ENCODE assay signal across 16 cellular contexts in the genomic region with DNA sequence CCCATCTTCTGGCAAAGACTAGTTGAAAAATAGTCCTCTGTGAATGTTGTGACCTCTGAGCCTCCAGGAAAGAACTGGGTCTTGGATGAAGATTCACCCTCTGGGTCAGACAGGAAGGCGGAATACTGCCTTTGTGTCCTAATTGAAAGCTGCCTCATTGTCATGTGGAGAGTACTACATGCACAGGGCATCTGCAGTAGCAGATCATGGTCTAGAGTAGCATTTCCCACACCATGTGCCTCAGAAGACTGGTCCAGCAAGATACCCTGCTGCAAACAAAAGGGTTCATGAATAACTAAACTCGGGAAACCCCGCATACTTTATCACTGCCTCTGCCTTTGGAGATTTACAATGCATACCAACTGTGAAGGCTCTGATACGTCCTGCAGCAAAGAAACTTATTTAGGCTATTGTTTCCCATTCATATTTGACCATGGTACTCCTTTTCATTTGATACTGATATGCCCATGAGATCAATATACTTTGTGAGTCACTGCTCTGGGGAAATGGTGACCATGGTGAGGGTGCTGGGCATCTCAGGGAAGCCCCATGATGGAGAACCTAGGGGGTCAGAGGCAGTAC. TPM values are rescaled to one million over a fixed set of nuclear protein-coding genes. Genes with fewer than 3 reads are reported as not detected.
DNase-seq lines count a peak whose midpoint lies in the region; ATAC-seq and TF ChIP-seq lines count a peak whose summit lies in the region.
"Had no signal": no experiment of that assay in that cellular context is flagged by ENCODE, and none has a peak within 500 bp of the region (broad histone marks: within the 10 kb centered on the region; RNA-seq: fewer than 3 reads in every experiment).

No MANE protein-coding gene starts in this region.

- no peak for TF ChIP-seq EP300 in transverse colon (IDR thresholded peaks at IDR 0.05; ENCODE audit: low read depth)

- H3K4me3 ChIP-seq in CD8-positive, alpha-beta T cell (ENCODE audit: low read depth, low read length) = no peak overlapping the region
- H3K4me3 ChIP-seq in OCI-LY7 (ENCODE audit: low read depth, low read length, poor library complexity, severe bottlenecking) (no peak overlapping the region), dorsolateral prefrontal cortex (peak overlapping the region in 3 of 59 donors; percentile 4 to 6 (median 4)), neuronal stem cell (ENCODE audit: low read length in 2 of 2) (no peak overlapping the region), transverse colon (no peak overlapping the region), HAP-1 (no peak overlapping the region), osteoblast (ENCODE audit: insufficient read depth, low read length) (no peak overlapping the region)

- in situ Hi-C loops in transverse colon (cut with MboI; ENCODE audit: low pct_ligation_motif_present in 1 of 4, low pct_unique_long_range_greater_than_20kb in 1 of 4, low sequenced_read_pairs in 3 of 4) (no loop called here), HAP-1 (cut with MboI; ENCODE audit: low sequenced_read_pairs) (no loop called here)

- H3K4ac ChIP-seq in neuronal stem cell (ENCODE audit: low read length) = no peak overlapping the region

- no peak overlapping the region for H2BK5ac ChIP-seq in neuronal stem cell (ENCODE audit: low read length)

- H3K14ac ChIP-seq in neuronal stem cell (ENCODE audit: low read length) = no peak overlapping the region

- DNase-seq in CD8-positive, alpha-beta T cell = no peak
- no peak for DNase-seq in OCI-LY7 (ENCODE audit: low spot score)
- peak in 1 of 10 donors; percentile 41 for DNase-seq in dorsolateral prefrontal cortex
- no peak for DNase-seq in neuronal stem cell (ENCODE audit: low spot score)
- DNase-seq in Right ventricle myocardium inferior (ENCODE audit: missing footprints) = no peak
- no peak for DNase-seq in transverse colon
- no peak for DNase-seq in HAP-1 (ENCODE audit: low spot score in 2 of 2)
- no peak for DNase-seq in osteoblast (ENCODE audit: insufficient read length, low spot score, missing footprints)
- DNase-seq: activated T-cell treated with anti-CD3 and anti-CD28 coated beads, Interleukin-2, amount 50 U/mL, for 4 hours; effector CD8-positive, alpha-beta T cell; foreskin fibroblast; NCI-H2171 treated with DMSO at 0.1 percent for 48 hours; retina; SK-N-SH had no signal

- H3K79me2 ChIP-seq in OCI-LY7 (ENCODE audit: insufficient read depth, low read depth, low read length) (no peaks in the 10 kb centered on the region), osteoblast (ENCODE audit: insufficient read depth, low read length) (peaks cover 2% of the 10 kb centered on the region)

- peaks cover 59% of the 10 kb centered on the region for H3K4me1 ChIP-seq in CD8-positive, alpha-beta T cell (ENCODE audit: insufficient read depth, low read length)
- H3K4me1 ChIP-seq in OCI-LY7 (ENCODE audit: insufficient read depth, low read length, poor library complexity, severe bottlenecking) = peaks cover 69% of the 10 kb centered on the region
- peaks cover 5 to 13% of the 10 kb centered on the region in 2 donors for H3K4me1 ChIP-seq in neuronal stem cell (ENCODE audit: control insufficient read depth in 2 of 2, insufficient read depth in 1 of 2, low read depth in 1 of 2, low read length in 2 of 2)
- peaks cover 28 to 38% (median 31%) of the 10 kb centered on the region in 4 donors for H3K4me1 ChIP-seq in transverse colon
- H3K4me1 ChIP-seq in HAP-1 = no peaks in the 10 kb centered on the region
- H3K4me1 ChIP-seq in osteoblast (ENCODE audit: insufficient read depth, low read length) = peaks cover 29% of the 10 kb centered on the region

- H3K4me2 ChIP-seq in OCI-LY7 (ENCODE audit: low read length) (peak overlapping the region; percentile 36; the same call in 1 of the 2 replicates), neuronal stem cell (ENCODE audit: insufficient read depth, low read length, poor library complexity, severe bottlenecking) (no peak overlapping the region), osteoblast (ENCODE audit: insufficient read depth, low read length) (no peak overlapping the region)
- H3K4me2 ChIP-seq: SK-N-SH had no signal

- H2BK120ac ChIP-seq in neuronal stem cell (ENCODE audit: low read depth, low read length) = no peak overlapping the region

- H3K36me3 ChIP-seq in CD8-positive, alpha-beta T cell (ENCODE audit: insufficient read depth, low read length) = no peaks in the 10 kb centered on the region
- H3K36me3 ChIP-seq in OCI-LY7 (ENCODE audit: insufficient read depth, low read length) (no peaks in the 10 kb centered on the region), neuronal stem cell (replicated peaks in 1 of 2; ENCODE audit: control insufficient read depth in 2 of 2, insufficient read depth in 2 of 2, low read length in 2 of 2) (no peaks in the 10 kb centered on the region), transverse colon (no peaks in the 10 kb centered on the region), HAP-1 (replicated peaks) (no peaks in the 10 kb centered on the region), osteoblast (ENCODE audit: insufficient read depth, low read length) (peaks cover 4% of the 10 kb centered on the region)

- H2AK5ac ChIP-seq in neuronal stem cell (ENCODE audit: low read depth, low read length) = no peak overlapping the region

- no peak overlapping the region for H3K4me3 Mint-ChIP-seq in CD8-positive, alpha-beta T cell
- H3K4me3 Mint-ChIP-seq: activated T-cell treated with anti-CD3 and anti-CD28 coated beads, Interleukin-2, amount 50 U/mL, for 4 hours had no signal

- H2BK15ac ChIP-seq in neuronal stem cell (ENCODE audit: low read length) = no peak overlapping the region

- H3K9me2 ChIP-seq in OCI-LY7 (ENCODE audit: insufficient read depth, low read length) = no peaks in the 10 kb centered on the region
- H3K9me2 ChIP-seq: SK-N-SH had no signal

- no peak for TF ChIP-seq POLR2A in transverse colon (IDR thresholded peaks at IDR 0.05)

- no peak overlapping the region for H4K8ac ChIP-seq in neuronal stem cell (ENCODE audit: low read depth, low read length)

- no peaks in the 10 kb centered on the region for H3K9me3 Mint-ChIP-seq in CD8-positive, alpha-beta T cell
- H3K9me3 Mint-ChIP-seq: activated T-cell treated with anti-CD3 and anti-CD28 coated beads, Interleukin-2, amount 50 U/mL, for 4 hours had no signal

- peaks cover 10% of the 10 kb centered on the region for H3K36me3 Mint-ChIP-seq in CD8-positive, alpha-beta T cell

- H2AFZ ChIP-seq in OCI-LY7 (ENCODE audit: low read length) (peak overlapping the region; percentile 45; the same call in 1 of the 2 replicates), neuronal stem cell (ENCODE audit: low read length) (peak overlapping the region; percentile 44), osteoblast (ENCODE audit: low read length) (no peak overlapping the region)

- H3K27ac Mint-ChIP-seq in CD8-positive, alpha-beta T cell = peak overlapping the region; percentile 58

- H3K27ac ChIP-seq in CD8-positive, alpha-beta T cell (ENCODE audit: low read depth, low read length) = no peak overlapping the region
- no peak overlapping the region for H3K27ac ChIP-seq in OCI-LY7 (ENCODE audit: low read depth, low read length, poor library complexity, severe bottlenecking)
- peak overlapping the region; percentile 33 to 100 (median 98) for H3K27ac ChIP-seq in dorsolateral prefrontal cortex
- no peak overlapping the region for H3K27ac ChIP-seq in neuronal stem cell (replicated peaks; ENCODE audit: low read length)
- no peak overlapping the region for H3K27ac ChIP-seq in transverse colon
- no peak overlapping the region for H3K27ac ChIP-seq in osteoblast (ENCODE audit: low read depth, low read length)

- no TSS peak for BruUV-seq in OCI-LY7 (replicated peaks; lab: Mats Ljungman, UMichigan)

- POLR2A ChIA-PET in CD8-positive, alpha-beta T cell (lab: Charles Lee) = interaction anchor here (2.0 to 2.9 kb wide), 2 partner anchors 12 to 21 kb away, joined by 6 to 7 read pairs; no protein-coding TSS in a partner anchor
- POLR2A ChIA-PET in OCI-LY7 (lab: Charles Lee) = interaction anchor here (1.0 to 2.3 kb wide), 6 partner anchors 8 to 40 kb away, joined by 3 to 6 read pairs (median 4); no protein-coding TSS in a partner anchor

- no peak overlapping the region for H4K91ac ChIP-seq in neuronal stem cell (ENCODE audit: low read depth, low read length, poor library complexity)

- H3K27me3 Mint-ChIP-seq in CD8-positive, alpha-beta T cell (ENCODE audit: low read depth) = no peaks in the 10 kb centered on the region

- H3K18ac ChIP-seq in neuronal stem cell (ENCODE audit: low read length) = no peak overlapping the region

- no peak overlapping the region for H3K23ac ChIP-seq in neuronal stem cell (ENCODE audit: low read depth, low read length, poor library complexity)

- CTCF ChIA-PET in CD8-positive, alpha-beta T cell (lab: Charles Lee) = interaction anchor here (2.4 kb wide), 1 partner anchor 22 kb away, joined by 13 read pairs; a partner anchor contains a TSS
- CTCF ChIA-PET in OCI-LY7 (lab: Charles Lee; ENCODE audit: unreplicated experiment) = no interaction called here

- peaks cover 63% of the 10 kb centered on the region for H3K4me1 Mint-ChIP-seq in CD8-positive, alpha-beta T cell (ENCODE audit: low read depth)

- no peaks in the 10 kb centered on the region for H3K27me3 ChIP-seq in CD8-positive, alpha-beta T cell (ENCODE audit: insufficient read depth, low read length)
- H3K27me3 ChIP-seq in dorsolateral prefrontal cortex = no peaks in the 10 kb centered on the region
- H3K27me3 ChIP-seq in neuronal stem cell (ENCODE audit: control insufficient read depth in 3 of 3, insufficient read depth in 3 of 3, low read depth in 1 of 3, low read length in 3 of 3) = no peaks in the 10 kb centered on the region
- no peaks in the 10 kb centered on the region for H3K27me3 ChIP-seq in transverse colon
- no peaks in the 10 kb centered on the region for H3K27me3 ChIP-seq in HAP-1 (ENCODE audit: low read depth)
- no peaks in the 10 kb centered on the region for H3K27me3 ChIP-seq in osteoblast (ENCODE audit: insufficient read depth, low read length)

- H4K20me1 ChIP-seq in OCI-LY7 (ENCODE audit: insufficient read depth, low read length) = no peaks in the 10 kb centered on the region
- H4K20me1 ChIP-seq in osteoblast (ENCODE audit: insufficient read depth, low read length) = no peaks in the 10 kb centered on the region

- no CpG with 5 or more reads among the region's 4 CpGs for WGBS in neuronal stem cell (ENCODE audit: extremely low coverage in 2 of 2, insufficient read length in 2 of 2, insufficient replicate concordance in 1 of 2), 2 donors
- WGBS in transverse colon (ENCODE audit: low coverage in 1 of 2), 2 donors = 33 to 81% methylated on average over 1 to 4 of the region's 4 CpGs

- no peak overlapping the region for H2BK12ac ChIP-seq in neuronal stem cell (ENCODE audit: low read length)

- H3K9ac ChIP-seq in neuronal stem cell (ENCODE audit: low read depth, low read length, poor library complexity) = no peak overlapping the region
- H3K9ac ChIP-seq: SK-N-SH had no signal

- no peak for TF ChIP-seq CTCF in CD8-positive, alpha-beta T cell (IDR thresholded peaks at IDR 0.05)
- TF ChIP-seq CTCF in OCI-LY7 (conservative IDR thresholded peaks at IDR 0.05; ENCODE audit: low read length) (no peak), dorsolateral prefrontal cortex (IDR thresholded peaks at IDR 0.05 in 54 of 56, conservative IDR thresholded peaks at IDR 0.05 in 2 of 56; ENCODE audit: low read depth in 1 of 56, partially characterized antibody in 56 of 56) (no peak), transverse colon (IDR thresholded peaks at IDR 0.05) (no peak), osteoblast (IDR thresholded peaks at IDR 0.05; ENCODE audit: extremely low read depth, low read depth, low read length) (no peak)

- no peaks in the 10 kb centered on the region for H3K79me1 ChIP-seq in neuronal stem cell (ENCODE audit: low read depth, low read length)

- no peak for ATAC-seq in CD8-positive, alpha-beta T cell
- ATAC-seq in Right ventricle myocardium inferior = no peak
- ATAC-seq: activated CD4-positive, CD25-positive, alpha-beta regulatory T cell treated with anti-CD3 and anti-CD28 coated beads, Interleukin-2, amount 50 U/mL, for 24 hours; activated T-cell treated with anti-CD3 and anti-CD28 coated beads, Interleukin-2, amount 50 U/mL, for 4 hours; HCT116 had no signal

- no peaks in the 10 kb centered on the region for H3K9me3 ChIP-seq in CD8-positive, alpha-beta T cell (ENCODE audit: low read length)
- H3K9me3 ChIP-seq in OCI-LY7 (ENCODE audit: low read length) (no peaks in the 10 kb centered on the region), neuronal stem cell (replicated peaks in 1 of 2; ENCODE audit: control insufficient read depth in 2 of 2, insufficient read depth in 1 of 2, low read depth in 1 of 2, low read length in 2 of 2) (no peaks in the 10 kb centered on the region), transverse colon (no peaks in the 10 kb centered on the region), HAP-1 (no peaks in the 10 kb centered on the region), osteoblast (ENCODE audit: low read depth, low read length) (no peaks in the 10 kb centered on the region)
- H3K9me3 ChIP-seq: SK-N-SH had no signal

- intact Hi-C loops in CD8-positive, alpha-beta T cell (cut with DNase I, micrococcal nuclease) = loop anchor here in 1 of 2 experiments (5.0 kb wide), 1 partner anchor 40 kb away; no protein-coding TSS in a partner anchor
- intact Hi-C loops in OCI-LY7 (cut with micrococcal nuclease; ENCODE audit: unreplicated experiment) = no loop called here
- intact Hi-C loops in dorsolateral prefrontal cortex (cut with DNase I) = loop anchor here in 1 of 2 donors (5.0 kb wide), 1 partner anchor 35 kb away; no protein-coding TSS in a partner anchor
- intact Hi-C loops in Right ventricle myocardium inferior (cut with DNase I) = no loop called here
- intact Hi-C loops in transverse colon (cut with DNase I; ENCODE audit: low total_unique reads) = no loop called here

RNA-seq across cellular contexts. Expression of a gene that starts 22.7 kb away (rescaled TPM):
- 1 to 10 TPM; 1.6 to 1.7 TPM for total RNA-seq in CD8-positive, alpha-beta T cell
- 1.1 and 1.4 TPM in 2 replicates for total RNA-seq in OCI-LY7 (2014; rRNA removed; shearing (Covaris generic))
- total RNA-seq in OCI-LY7 (2022) = 1.2 and 1.4 TPM in 2 replicates
- 10 to 100 TPM in 9 of 120 experiments, 1 to 10 TPM in 111; 3.6 to 16.8 (median 6.7) TPM for total RNA-seq in dorsolateral prefrontal cortex
- 0.45 TPM for polyA plus RNA-seq in neuronal stem cell (2013, experiment 1 of 2)
- polyA plus RNA-seq in neuronal stem cell (2013, experiment 2 of 2) = 0.54 TPM
- total RNA-seq in Right ventricle myocardium inferior = 2.0 TPM
- total RNA-seq in transverse colon = 1 to 10 TPM in 3 of 4 donors, under 1 TPM in 1; 0.20 to 4.9 (median 3.4) TPM
- 3.2 and 4.0 TPM in 2 replicates for total RNA-seq in osteoblast

RNA-seq across cellular contexts. Expression of a gene that starts 45.8 kb away (rescaled TPM):
- total RNA-seq in CD8-positive, alpha-beta T cell = 10 to 100 TPM; 50.8 to 55.0 TPM
- total RNA-seq in OCI-LY7 (2014; rRNA removed; shearing (Covaris generic)) = 79.9 and 82.1 TPM in 2 replicates
- total RNA-seq in OCI-LY7 (2022) (123 and 132 TPM in 2 replicates), dorsolateral prefrontal cortex (10 to 100 TPM; 33.7 to 54.9 (median 42.9) TPM), Right ventricle myocardium inferior (13.1 TPM), transverse colon (10 to 100 TPM; 23.9 to 48.4 (median 34.6) TPM), osteoblast (33.9 and 36.9 TPM in 2 replicates)
- polyA plus RNA-seq in neuronal stem cell (2013, experiment 1 of 2) = 46.6 TPM
- 47.3 TPM for polyA plus RNA-seq in neuronal stem cell (2013, experiment 2 of 2)

Comparison
In these comparisons a context has a peak if more than half of its experiments do, and no peak if none do; other contexts are left out.
1. H3K27ac ChIP-seq: peak in dorsolateral prefrontal cortex (59 of 59); none in CD8-positive, alpha-beta T cell (single experiment), OCI-LY7 (single experiment), neuronal stem cell (single experiment), transverse colon (0 of 4) and osteoblast (single experiment).